In the genomic region with DNA sequence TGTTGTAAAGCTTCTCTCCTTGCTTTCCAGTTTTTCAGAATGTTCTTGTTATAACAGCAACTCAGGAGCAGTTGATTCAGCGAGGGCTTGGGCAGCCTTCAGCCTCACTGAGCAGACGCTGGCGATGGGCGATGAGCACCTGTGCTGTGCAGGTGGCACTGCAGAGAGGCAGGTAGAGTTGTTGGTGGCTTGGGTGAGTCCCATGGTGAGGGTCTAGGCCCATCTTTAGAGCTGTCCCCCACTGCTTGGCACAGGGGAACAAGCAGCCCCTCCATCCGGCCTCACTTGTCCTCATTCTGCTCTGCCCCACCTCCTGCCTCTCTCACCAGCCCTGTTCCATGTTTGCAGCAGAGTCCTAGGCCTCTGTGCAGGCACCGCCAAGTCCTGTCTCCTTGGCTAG, we compare ENCODE assay signal across 11 cellular contexts. TPM values are rescaled to one million over a fixed set of nuclear protein-coding genes. Genes with fewer than 3 reads are reported as not detected.
"Had no signal": no experiment of that assay in that cellular context is flagged by ENCODE, and none has a peak within 500 bp of the region (broad histone marks: within the 10 kb centered on the region; RNA-seq: fewer than 3 reads in every experiment).

No MANE protein-coding gene starts in this region.

- H3K9me3 ChIP-seq: HAP-1 had no signal

- H2AFZ ChIP-seq: GM23248 had no signal

- H3K4me3 Mint-ChIP-seq: HFFc6 had no signal

- H3K4me3 ChIP-seq: GM23248, HAP-1, K562 had no signal

- FAIRE-seq: HTR-8/SVneo, K562 had no signal

- ATAC-seq: HCT116, K562 had no signal

- H3K27ac ChIP-seq: GM23248 had no signal

- H3K9me3 Mint-ChIP-seq: HFFc6 had no signal

- DNase-seq: GM23248, GOT3, H7, HFFc6, IMR-90 had no signal

- H3K9ac ChIP-seq: GM23248 had no signal

- H3K27ac Mint-ChIP-seq: HFFc6 had no signal

- H3K36me3 ChIP-seq: HAP-1 had no signal

RNA-seq across cellular contexts. Expression of a gene that starts 6.1 kb away (rescaled TPM):
- total RNA-seq: HT-29, IMR-90, K562 had no signal
- polyA plus RNA-seq: IMR-90, K562 had no signal

RNA-seq across cellular contexts. Expression of a gene that starts 49.2 kb away (rescaled TPM):
- total RNA-seq: GM23248, H4, H7, HFFc6, HT-29, IMR-90, K562 had no signal
- polyA plus RNA-seq: GM23248, IMR-90, K562 had no signal
